In genomic region chr15:100115711-100116090, GRCh38 we compare ENCODE assay signal across 1 cellular context.
TF ChIP-seq lines count a peak whose summit lies in the region.

No MANE protein-coding gene starts in this region.

TF ChIP-seq in GM23338, 12 proteins besides CTCF, POLR2A, EP300 and RAD21 (continued from another document):
- TF ChIP-seq REST (IDR thresholded peaks at IDR 0.05; ENCODE audit: unreplicated experiment) (no peak), ZNF114 (CRISPR knock-in tag; IDR thresholded peaks at IDR 0.05) (no peak), ETS1 (IDR thresholded peaks at IDR 0.05) (no peak), POLR2AphosphoS5 (IDR thresholded peaks at IDR 0.05; ENCODE audit: low read depth) (no peak)
TF ChIP-seq in GM23338: peak in this region for 0.
